Comparison of ENCODE assay signal across 15 cellular contexts in genomic region chr13:23776698-23777570, GRCh38.
A peak's percentile ranks its signal among the peaks of the same experiment; 100 is the strongest.
DNase-seq lines count a peak whose midpoint lies in the region; ATAC-seq, FAIRE-seq and TF ChIP-seq lines count a peak whose summit lies in the region.
"Had no signal": no experiment of that assay in that cellular context is flagged by ENCODE, and none has a peak within 500 bp of the region (broad histone marks: within the 10 kb centered on the region; RNA-seq: fewer than 3 reads in every experiment).

No MANE protein-coding gene starts in this region.

- H3K27me3 ChIP-seq in GM12878 (replicated peaks in 1 of 2; ENCODE audit: control insufficient read depth in 2 of 2, insufficient read depth in 2 of 2, low read length in 1 of 2) = no peaks in the 10 kb centered on the region

- H3K9ac ChIP-seq in GM12878 (ENCODE audit: control insufficient read depth, insufficient read depth, low read length) = peak overlapping the region; percentile 43; the same call in 1 of the 2 replicates

- no peak for TF ChIP-seq POLR2A in GM12878 (IDR thresholded peaks at IDR 0.05; ENCODE audit: low read depth, low read length)

- in situ Hi-C loops in GM12878 (cut with MboI) = no loop called here

- H3K4me2 ChIP-seq in GM12878 (ENCODE audit: control insufficient read depth, insufficient read depth) = peak overlapping the region; percentile 87

- TF ChIP-seq RAD21 in GM12878 (IDR thresholded peaks at IDR 0.05; ENCODE audit: insufficient read depth, low read depth, low read length) = no peak

- no peak for TF ChIP-seq CTCF in GM12878 (IDR thresholded peaks at IDR 0.05 in 2 of 3, conservative IDR thresholded peaks at IDR 0.05 in 1 of 3; ENCODE audit: control insufficient read depth in 2 of 3, extremely low read depth in 1 of 3, insufficient read depth in 1 of 3, low read depth in 3 of 3, low read length in 3 of 3)
- TF ChIP-seq CTCF in RWPE1 (conservative IDR thresholded peaks at IDR 0.05; ENCODE audit: low read depth) = no peak

- DNase-seq in GM12878 (ENCODE audit: low read depth, low spot score) (peak; percentile 56), hippocampal formation (lab: John Stamatoyannopoulos, UW) (no peak), RWPE1 (ENCODE audit: low spot score) (no peak), pons (ENCODE audit: low spot score) (no peak), left ventricle myocardium superior (no peak)
- DNase-seq: activated CD4-positive, alpha-beta memory T cell treated with anti-CD3 and anti-CD28 coated beads, Interleukin-2, amount 10 ng/mL, durations not matched to agents 7 days and 5 days; anterior cingulate cortex; DMS 273 treated with DMSO at 0.1 percent for 48 hours; kidney glomerular epithelial cell; NCI-H146 had no signal

- 30% methylated on average over 3 of the region's 3 CpGs for WGBS in GM12878 (ENCODE audit: insufficient coverage, insufficient replicate concordance, low lambda C conversion rate, missing lambda C conversion rate)

- peak overlapping the region; percentile 94 for H3K27ac ChIP-seq in GM12878 (ENCODE audit: control insufficient read depth, insufficient read depth)
- H3K27ac ChIP-seq in RWPE1 = no peak overlapping the region
- H3K27ac ChIP-seq: epithelial cell of prostate had no signal

- intact Hi-C loops in GM12878 (cut with micrococcal nuclease; ENCODE audit: unreplicated experiment) (loop anchor here (1.0 to 10.0 kb wide), 5 partner anchors 17 to 202 kb away; partner anchors contain the start of gene TNFRSF19), left ventricle myocardium superior (cut with micrococcal nuclease) (no loop called here)

- H4K20me1 ChIP-seq in GM12878 (ENCODE audit: control insufficient read depth, insufficient read depth) = no peaks in the 10 kb centered on the region

- H3K4me1 ChIP-seq in GM12878 (ENCODE audit: control insufficient read depth, insufficient read depth, low read length) = peaks cover 40% of the 10 kb centered on the region

- RAD21 ChIA-PET in GM12878 (lab: Charles Lee; ENCODE audit: unreplicated experiment) = interaction anchor here (0.6 to 3.5 kb wide), 11 partner anchors 9 to 216 kb away, joined by 3 to 21 read pairs (median 5); no protein-coding TSS in a partner anchor

- peak; percentile 84 to 91 for TF ChIP-seq EP300 in GM12878 (IDR thresholded peaks at IDR 0.05; ENCODE audit: borderline replicate concordance in 1 of 2, control insufficient read depth in 1 of 2, low read depth in 2 of 2, low read length in 2 of 2)

- peak overlapping the region; percentile 59 for H2AFZ ChIP-seq in GM12878 (ENCODE audit: control insufficient read depth, low read depth, low read length)

- POLR2A ChIA-PET in GM12878 (lab: Charles Lee) (interaction anchor here (1.4 kb wide), 1 partner anchor 12 kb away, joined by 6 read pairs; no protein-coding TSS in a partner anchor), RWPE1 (lab: Yijun Ruan, JAX; ENCODE audit: low non-redundant PET) (no interaction called here)

- FAIRE-seq in GM12878 (lab: Jason Lieb, UNC) = peak; percentile 59

- peak; percentile 98 for ATAC-seq in GM18861 (IDR thresholded peaks at IDR 0.05; ENCODE audit: unreplicated experiment)
- ATAC-seq in GM21619 (IDR thresholded peaks at IDR 0.05; ENCODE audit: unreplicated experiment) = peak; percentile 98
- peak; percentile 99 for ATAC-seq in HG03175 (IDR thresholded peaks at IDR 0.05; ENCODE audit: unreplicated experiment)
- peak; percentile 96 for ATAC-seq in GM12878
- no peak for ATAC-seq in left ventricle myocardium superior
- ATAC-seq: HCT116 had no signal

- CTCF ChIA-PET in GM12878 (lab: Yijun Ruan, JAX) (interaction anchor here (0.5 to 2.8 kb wide), 10 partner anchors 12 to 84 kb away, joined by 3 to 17 read pairs (median 4); no protein-coding TSS in a partner anchor), RWPE1 (lab: Yijun Ruan, JAX) (no interaction called here)

- H3K9me3 ChIP-seq in GM12878 (replicated peaks; ENCODE audit: control insufficient read depth, insufficient read depth, low read length) = no peaks in the 10 kb centered on the region; the same call in 2 of the 3 replicates

- SMC1A ChIA-PET in GM12878 (lab: Charles Lee; ENCODE audit: uncharacterized antibody, unreplicated experiment) = interaction anchor here (0.6 to 3.4 kb wide), 11 partner anchors 9 to 74 kb away, joined by 3 to 27 read pairs (median 5); no protein-coding TSS in a partner anchor

- H3K79me2 ChIP-seq in GM12878 (ENCODE audit: control insufficient read depth, insufficient read depth, low read length) = no peaks in the 10 kb centered on the region

- no peak overlapping the region for H3K4me3 ChIP-seq in GM12878

- no peaks in the 10 kb centered on the region for H3K36me3 ChIP-seq in GM12878 (ENCODE audit: control insufficient read depth in 2 of 2, insufficient read depth in 2 of 2, low read length in 1 of 2)

- BruUV-seq in GM12878 (replicated peaks; lab: Mats Ljungman, UMichigan) = TSS peak; percentile 45

TF ChIP-seq in GM12878, 131 proteins besides CTCF, POLR2A, EP300 and RAD21 (continues in another document):
- TF ChIP-seq CHD1 (IDR thresholded peaks at IDR 0.05; ENCODE audit: low read depth, low read length) (no peak), NR2C1 (IDR thresholded peaks at IDR 0.05) (no peak), E2F4 (IDR thresholded peaks at IDR 0.05; ENCODE audit: low read depth, low read length) (no peak), RBBP5 (conservative IDR thresholded peaks at IDR 0.05) (no peak), KAT2A (conservative IDR thresholded peaks at IDR 0.05; ENCODE audit: control insufficient read depth, low read depth, low read length) (no peak), RELA (IDR thresholded peaks at IDR 0.05; ENCODE audit: borderline replicate concordance, partially characterized antibody) (no peak), TBL1XR1 (IDR thresholded peaks at IDR 0.05; ENCODE audit: low read depth, low read length) (peak; percentile 35; the same call in 1 of the 2 replicates), ZBED1 (IDR thresholded peaks at IDR 0.05; ENCODE audit: borderline replicate concordance) (no peak; the same call in 1 of the 2 replicates), KDM1A (IDR thresholded peaks at IDR 0.05; ENCODE audit: borderline replicate concordance) (no peak), HDAC2 (IDR thresholded peaks at IDR 0.05) (no peak), BCL11A (IDR thresholded peaks at IDR 0.05; ENCODE audit: low read depth, low read length) (peak; percentile 65; the same call in 1 of the 2 replicates), EED (IDR thresholded peaks at IDR 0.05; ENCODE audit: low read depth) (no peak), WRNIP1 (IDR thresholded peaks at IDR 0.05; ENCODE audit: borderline replicate concordance, low read depth, low read length) (no peak), MEF2A (IDR thresholded peaks at IDR 0.05; ENCODE audit: insufficient read depth, low read depth, low read length) (0 out of 2 replicates have a peak, but pooled peaks have one; percentile 26), POLR2AphosphoS5 (IDR thresholded peaks at IDR 0.05; ENCODE audit: low read length) (no peak), RELB (IDR thresholded peaks at IDR 0.05; ENCODE audit: low read depth) (peak; percentile 27; the same call in 1 of the 2 replicates), NFXL1 (IDR thresholded peaks at IDR 0.05; ENCODE audit: borderline replicate concordance) (no peak), MTA2 (IDR thresholded peaks at IDR 0.05; ENCODE audit: low read depth) (peak; percentile 85; the same call in 1 of the 2 replicates), CHD4 (IDR thresholded peaks at IDR 0.05) (no peak), YBX1 (IDR thresholded peaks at IDR 0.05) (no peak), TARDBP (IDR thresholded peaks at IDR 0.05; ENCODE audit: borderline replicate concordance) (no peak), CBFB (IDR thresholded peaks at IDR 0.05; ENCODE audit: low read depth) (no peak), TCF7 (IDR thresholded peaks at IDR 0.05; ENCODE audit: borderline replicate concordance) (no peak), SMARCA5 (IDR thresholded peaks at IDR 0.05) (no peak), SMAD5 (IDR thresholded peaks at IDR 0.05; ENCODE audit: low read depth) (no peak), SRF (IDR thresholded peaks at IDR 0.05; ENCODE audit: low read depth in 2 of 2, low read length in 2 of 2) (no peak), IRF4 (IDR thresholded peaks at IDR 0.05; ENCODE audit: low read depth, low read length) (peak; percentile 90), IKZF2 (IDR thresholded peaks at IDR 0.05) (peak in 1 of 2 experiments; percentile 47; a peak in 1 of 4 replicates), HDAC6 (IDR thresholded peaks at IDR 0.05; ENCODE audit: unreplicated experiment) (no peak), ASH2L (IDR thresholded peaks at IDR 0.05; ENCODE audit: borderline replicate concordance, low read depth) (no peak)
